8 cellular contexts compared by ENCODE assay signal in genomic region chr9:35258665-35259474, GRCh38.
DNase-seq lines count a peak whose midpoint lies in the region; ATAC-seq and TF ChIP-seq lines count a peak whose summit lies in the region.

No MANE protein-coding gene starts in this region.

- TF ChIP-seq CTCF in AG04450 (IDR thresholded peaks at IDR 0.05; ENCODE audit: low read depth, low read length), result peak; percentile 85
- TF ChIP-seq CTCF in epithelial cell of esophagus (IDR thresholded peaks at IDR 0.05; ENCODE audit: insufficient read depth, low read depth, low read length, missing control alignments), result peak; percentile 87

- H3K27me3 ChIP-seq in AG04450 (ENCODE audit: control insufficient read depth, insufficient read depth, low read length), result no peaks in the 10 kb centered on the region

- no peak overlapping the region for H3K4me3 ChIP-seq in AG04450 (ENCODE audit: low read depth, low read length)
- H3K4me3 ChIP-seq in epithelial cell of esophagus (ENCODE audit: low read length), result no peak overlapping the region

- CTCF ChIA-PET in AG04450 (lab: Charles Lee), result interaction anchor here (0.6 to 4.6 kb wide), 37 partner anchors 9 to 359 kb away, joined by 3 to 58 read pairs (median 3); partner anchors contain the start of genes ATOSB, PIGO and UNC13B

- POLR2A ChIA-PET in AG04450 (lab: Yijun Ruan, JAX), result no interaction called here

- ATAC-seq in GM21723 (IDR thresholded peaks at IDR 0.05; ENCODE audit: unreplicated experiment), result no peak

- no peak overlapping the region for H3K27ac ChIP-seq in AG04450 (ENCODE audit: low read depth, low read length)

- no peaks in the 10 kb centered on the region for H3K9me3 ChIP-seq in AG04450 (ENCODE audit: control insufficient read depth, insufficient read depth, low read length)

- DNase-seq in AG04450 (ENCODE audit: low read depth, low spot score) (peak; percentile 34), GM19238 (ENCODE audit: insufficient read length, low spot score) (peak; percentile 2), NCI-H460 (ENCODE audit: extremely low read depth, low read depth) (peak; percentile 65), epithelial cell of esophagus (ENCODE audit: low read depth) (peak; percentile 73), midbrain (lab: John Stamatoyannopoulos, UW) (peak; percentile 76)
- DNase-seq in activated CD4-positive, alpha-beta T cell treated with anti-CD3 and anti-CD28 coated beads, Interleukin-2, amount 50 U/mL, for 48 hours, result peak; percentile 50 to 57
- peak; percentile 2 for DNase-seq in stimulated activated naive CD4-positive, alpha-beta T cell treated with Interleukin-2 at 50 U/mL for 16 hours (lab: John Stamatoyannopoulos, UW)

Comparison
In these comparisons a context has a peak if more than half of its experiments do, and no peak if none do; other contexts are left out.
1. DNase-seq: peak in every context shown above with its lines; median percentile 76 in midbrain; 73 in epithelial cell of esophagus; 65 in NCI-H460; 54 in activated CD4-positive, alpha-beta T cell treated with anti-CD3 and anti-CD28 coated beads, Interleukin-2, amount 50 U/mL, for 48 hours; 34 in AG04450; 2 in GM19238; 2 in stimulated activated naive CD4-positive, alpha-beta T cell treated with Interleukin-2 at 50 U/mL for 16 hours.